ENCODE assay signal across 1 cellular context in the genomic region with DNA sequence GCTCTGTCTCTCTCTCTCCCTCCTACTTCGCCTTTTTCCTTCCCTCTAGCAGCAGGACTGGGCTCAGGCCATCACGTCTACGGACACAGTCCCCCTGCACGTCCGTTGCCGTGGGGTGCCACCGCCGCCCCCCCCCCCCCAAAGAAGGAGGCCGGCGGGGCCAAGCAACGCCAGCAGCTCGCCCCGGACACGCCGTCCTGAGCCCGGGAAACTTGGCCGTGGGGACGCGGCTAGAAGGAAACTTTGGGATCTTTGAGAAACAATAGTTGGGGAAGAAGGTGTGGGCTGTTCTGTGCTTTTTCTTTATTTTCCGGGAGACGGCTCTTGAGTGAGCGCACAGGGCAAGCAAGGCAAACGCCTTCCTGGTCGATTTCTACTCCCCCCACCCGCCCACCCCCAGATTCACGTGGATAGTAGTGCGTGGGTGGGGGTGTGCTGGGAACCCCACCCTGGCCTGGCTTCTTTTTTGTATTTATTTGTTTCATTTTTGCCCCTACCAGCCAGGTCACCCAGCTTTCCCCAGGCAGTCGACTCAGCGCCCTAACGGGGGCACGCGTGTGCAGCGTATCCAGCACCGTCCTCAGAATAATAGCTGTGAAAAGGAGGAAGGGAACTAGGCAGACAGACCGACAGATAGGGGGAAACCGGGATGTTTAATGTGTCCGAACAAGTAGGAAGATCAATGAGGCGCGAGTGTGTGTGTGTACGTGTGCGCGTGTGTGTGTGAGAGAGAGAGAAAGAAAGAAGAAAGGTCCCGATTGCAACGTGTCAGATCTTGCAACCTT.
TF ChIP-seq lines count a peak whose summit lies in the region.

No MANE protein-coding gene starts in this region.

TF ChIP-seq in HEK293, 187 proteins besides CTCF, POLR2A, EP300 and RAD21 (continued from another document):
- TF ChIP-seq, protein P1, sequence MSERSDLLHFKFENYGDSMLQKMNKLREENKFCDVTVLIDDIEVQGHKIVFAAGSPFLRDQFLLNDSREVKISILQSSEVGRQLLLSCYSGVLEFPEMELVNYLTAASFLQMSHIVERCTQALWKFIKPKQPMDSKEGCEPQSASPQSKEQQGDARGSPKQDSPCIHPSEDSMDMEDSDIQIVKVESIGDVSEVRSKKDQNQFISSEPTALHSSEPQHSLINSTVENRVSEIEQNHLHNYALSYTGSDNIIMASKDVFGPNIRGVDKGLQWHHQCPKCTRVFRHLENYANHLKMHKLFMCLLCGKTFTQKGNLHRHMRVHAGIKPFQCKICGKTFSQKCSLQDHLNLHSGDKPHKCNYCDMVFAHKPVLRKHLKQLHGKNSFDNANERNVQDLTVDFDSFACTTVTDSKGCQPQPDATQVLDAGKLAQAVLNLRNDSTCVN (tag by site-specific recombination; optimal IDR thresholded peaks at IDR 0.05): peak; percentile 73
- TF ChIP-seq, protein P2, sequence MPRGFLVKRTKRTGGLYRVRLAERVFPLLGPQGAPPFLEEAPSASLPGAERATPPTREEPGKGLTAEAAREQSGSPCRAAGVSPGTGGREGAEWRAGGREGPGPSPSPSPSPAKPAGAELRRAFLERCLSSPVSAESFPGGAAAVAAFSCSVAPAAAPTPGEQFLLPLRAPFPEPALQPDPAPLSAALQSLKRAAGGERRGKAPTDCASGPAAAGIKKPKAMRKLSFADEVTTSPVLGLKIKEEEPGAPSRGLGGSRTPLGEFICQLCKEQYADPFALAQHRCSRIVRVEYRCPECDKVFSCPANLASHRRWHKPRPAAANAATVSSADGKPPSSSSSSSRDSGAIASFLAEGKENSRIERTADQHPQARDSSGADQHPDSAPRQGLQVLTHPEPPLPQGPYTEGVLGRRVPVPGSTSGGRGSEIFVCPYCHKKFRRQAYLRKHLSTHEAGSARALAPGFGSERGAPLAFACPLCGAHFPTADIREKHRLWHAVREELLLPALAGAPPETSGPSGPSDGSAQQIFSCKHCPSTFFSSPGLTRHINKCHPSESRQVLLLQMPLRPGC (tag by site-specific recombination; IDR thresholded peaks at IDR 0.05): no peak
- TF ChIP-seq, protein P3, sequence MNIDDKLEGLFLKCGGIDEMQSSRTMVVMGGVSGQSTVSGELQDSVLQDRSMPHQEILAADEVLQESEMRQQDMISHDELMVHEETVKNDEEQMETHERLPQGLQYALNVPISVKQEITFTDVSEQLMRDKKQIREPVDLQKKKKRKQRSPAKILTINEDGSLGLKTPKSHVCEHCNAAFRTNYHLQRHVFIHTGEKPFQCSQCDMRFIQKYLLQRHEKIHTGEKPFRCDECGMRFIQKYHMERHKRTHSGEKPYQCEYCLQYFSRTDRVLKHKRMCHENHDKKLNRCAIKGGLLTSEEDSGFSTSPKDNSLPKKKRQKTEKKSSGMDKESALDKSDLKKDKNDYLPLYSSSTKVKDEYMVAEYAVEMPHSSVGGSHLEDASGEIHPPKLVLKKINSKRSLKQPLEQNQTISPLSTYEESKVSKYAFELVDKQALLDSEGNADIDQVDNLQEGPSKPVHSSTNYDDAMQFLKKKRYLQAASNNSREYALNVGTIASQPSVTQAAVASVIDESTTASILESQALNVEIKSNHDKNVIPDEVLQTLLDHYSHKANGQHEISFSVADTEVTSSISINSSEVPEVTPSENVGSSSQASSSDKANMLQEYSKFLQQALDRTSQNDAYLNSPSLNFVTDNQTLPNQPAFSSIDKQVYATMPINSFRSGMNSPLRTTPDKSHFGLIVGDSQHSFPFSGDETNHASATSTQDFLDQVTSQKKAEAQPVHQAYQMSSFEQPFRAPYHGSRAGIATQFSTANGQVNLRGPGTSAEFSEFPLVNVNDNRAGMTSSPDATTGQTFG (tag by site-specific recombination; IDR thresholded peaks at IDR 0.05; ENCODE audit: borderline replicate concordance): no peak
- TF ChIP-seq GLI4 (tag by site-specific recombination; IDR thresholded peaks at IDR 0.05): no peak
- no peak for TF ChIP-seq OVOL3 (tag by site-specific recombination; IDR thresholded peaks at IDR 0.05)
- TF ChIP-seq, protein P4, sequence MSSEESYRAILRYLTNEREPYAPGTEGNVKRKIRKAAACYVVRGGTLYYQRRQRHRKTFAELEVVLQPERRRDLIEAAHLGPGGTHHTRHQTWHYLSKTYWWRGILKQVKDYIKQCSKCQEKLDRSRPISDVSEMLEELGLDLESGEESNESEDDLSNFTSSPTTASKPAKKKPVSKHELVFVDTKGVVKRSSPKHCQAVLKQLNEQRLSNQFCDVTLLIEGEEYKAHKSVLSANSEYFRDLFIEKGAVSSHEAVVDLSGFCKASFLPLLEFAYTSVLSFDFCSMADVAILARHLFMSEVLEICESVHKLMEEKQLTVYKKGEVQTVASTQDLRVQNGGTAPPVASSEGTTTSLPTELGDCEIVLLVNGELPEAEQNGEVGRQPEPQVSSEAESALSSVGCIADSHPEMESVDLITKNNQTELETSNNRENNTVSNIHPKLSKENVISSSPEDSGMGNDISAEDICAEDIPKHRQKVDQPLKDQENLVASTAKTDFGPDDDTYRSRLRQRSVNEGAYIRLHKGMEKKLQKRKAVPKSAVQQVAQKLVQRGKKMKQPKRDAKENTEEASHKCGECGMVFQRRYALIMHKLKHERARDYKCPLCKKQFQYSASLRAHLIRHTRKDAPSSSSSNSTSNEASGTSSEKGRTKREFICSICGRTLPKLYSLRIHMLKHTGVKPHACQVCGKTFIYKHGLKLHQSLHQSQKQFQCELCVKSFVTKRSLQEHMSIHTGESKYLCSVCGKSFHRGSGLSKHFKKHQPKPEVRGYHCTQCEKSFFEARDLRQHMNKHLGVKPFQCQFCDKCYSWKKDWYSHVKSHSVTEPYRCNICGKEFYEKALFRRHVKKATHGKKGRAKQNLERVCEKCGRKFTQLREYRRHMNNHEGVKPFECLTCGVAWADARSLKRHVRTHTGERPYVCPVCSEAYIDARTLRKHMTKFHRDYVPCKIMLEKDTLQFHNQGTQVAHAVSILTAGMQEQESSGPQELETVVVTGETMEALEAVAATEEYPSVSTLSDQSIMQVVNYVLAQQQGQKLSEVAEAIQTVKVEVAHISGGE (tag by site-specific recombination; conservative IDR thresholded peaks at IDR 0.05; ENCODE audit: low read depth): peak; percentile 45; the same call in 1 of the 2 replicates
- TF ChIP-seq ZNF658 (tag by site-specific recombination; IDR thresholded peaks at IDR 0.05): no peak
